Comparison of ENCODE assay signal across 8 cellular contexts in the genomic region with DNA sequence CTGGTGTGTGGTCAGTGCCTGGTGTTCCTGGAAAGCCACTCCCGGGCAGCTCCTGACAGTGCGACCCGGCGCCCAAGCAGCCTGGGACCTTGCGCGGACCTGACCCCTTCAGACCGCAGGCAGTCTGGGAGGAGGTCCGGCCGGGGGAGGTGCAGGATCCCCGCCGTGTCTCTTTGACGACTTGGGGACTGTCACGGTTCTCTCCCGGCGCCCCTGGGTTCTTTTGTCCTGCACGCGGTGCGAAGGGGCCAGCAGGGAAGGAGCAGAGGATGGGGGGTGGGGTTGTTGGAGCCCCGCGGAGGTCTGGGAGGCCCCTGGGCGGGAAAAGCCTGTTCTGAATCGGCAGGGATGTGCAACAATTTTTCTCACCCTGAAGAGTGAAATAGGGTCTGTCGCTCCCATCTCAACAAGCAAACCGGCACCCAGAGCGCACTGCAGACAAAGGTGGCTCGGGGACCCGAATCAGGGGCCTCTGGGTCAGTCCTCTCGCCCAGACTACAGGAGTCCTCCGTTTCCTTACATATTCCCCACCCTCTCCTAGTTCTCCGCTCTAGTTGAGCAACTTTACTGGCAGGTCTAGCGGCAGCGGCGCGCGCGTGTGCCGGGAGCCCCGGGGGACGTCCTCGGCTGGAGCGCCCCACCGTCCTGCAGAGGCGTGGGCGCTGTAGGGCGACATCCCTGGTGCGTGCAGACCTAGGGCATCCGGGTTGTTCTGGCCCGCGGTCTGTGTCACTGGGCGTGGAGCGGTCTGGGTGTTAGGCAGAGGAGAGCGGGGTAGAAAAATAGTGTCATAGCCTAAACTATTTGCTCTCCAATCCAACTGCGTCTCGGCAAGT. TPM values are rescaled to one million over a fixed set of nuclear protein-coding genes. Genes with fewer than 3 reads are reported as not detected.
DNase-seq lines count a peak whose midpoint lies in the region; TF ChIP-seq lines count a peak whose summit lies in the region.

No MANE protein-coding gene starts in this region.

- H3K4me3 ChIP-seq in iPS-18c (ENCODE audit: insufficient read depth, low read depth, low read length) (peak overlapping the region; percentile 83), skeletal muscle tissue (ENCODE audit: low read length in 3 of 3) (peak overlapping the region; percentile 69 to 78 (median 71))

- no peak for TF ChIP-seq CTCF in HFFc6 (IDR thresholded peaks at IDR 0.05)

- H3K4me3 Mint-ChIP-seq in HFFc6 = peak overlapping the region; percentile 93

- no peaks in the 10 kb centered on the region for H3K36me3 ChIP-seq in skeletal muscle tissue (ENCODE audit: control insufficient read depth in 3 of 3, insufficient read depth in 3 of 3, low read length in 3 of 3)

- peaks cover 54% of the 10 kb centered on the region for H3K4me1 Mint-ChIP-seq in HFFc6 (ENCODE audit: low read depth)

- no peaks in the 10 kb centered on the region for H3K9me3 ChIP-seq in iPS-18c (ENCODE audit: control insufficient read depth, insufficient read depth, low read length)
- H3K9me3 ChIP-seq in skeletal muscle tissue (ENCODE audit: control insufficient read depth in 3 of 3, low read length in 3 of 3) = no peaks in the 10 kb centered on the region

- peak overlapping the region; percentile 75 for H3K27ac ChIP-seq in skeletal muscle tissue (ENCODE audit: low read depth, low read length)

- no peaks in the 10 kb centered on the region for H3K36me3 Mint-ChIP-seq in HFFc6 (ENCODE audit: low read depth)

- H3K27me3 ChIP-seq in skeletal muscle tissue (ENCODE audit: control insufficient read depth in 3 of 3, insufficient read depth in 3 of 3, low read length in 3 of 3) = peaks cover 47 to 56% (median 52%) of the 10 kb centered on the region in 3 donors

- peak overlapping the region; percentile 96 for H3K27ac Mint-ChIP-seq in HFFc6

- no peaks in the 10 kb centered on the region for H3K9me3 Mint-ChIP-seq in HFFc6

- peak; percentile 66 for DNase-seq in activated CD8-positive, alpha-beta memory T cell treated with anti-CD3 and anti-CD28 coated beads for 24 hours
- DNase-seq in activated CD8-positive, alpha-beta memory T cell treated with anti-CD3 and anti-CD28 coated beads, Interleukin-2, amount 50 U/mL, for 4 hours = no peak
- DNase-seq in HFFc6 (peak; percentile 58), NCI-H2227 (lab: John Stamatoyannopoulos, UW; ENCODE audit: unreplicated experiment) (peak; percentile 56), astrocyte of the hippocampus (ENCODE audit: low read depth, low spot score) (peak; percentile 63), LoVo (ENCODE audit: low spot score) (no peak)

- peak overlapping the region; percentile 48 to 62 (median 60) for H3K9ac ChIP-seq in skeletal muscle tissue (ENCODE audit: low read depth in 1 of 3, low read length in 3 of 3)

- peaks cover 23% of the 10 kb centered on the region for H3K27me3 Mint-ChIP-seq in HFFc6 (ENCODE audit: insufficient read depth)

- peaks cover 27 to 33% (median 28%) of the 10 kb centered on the region in 3 donors for H3K4me1 ChIP-seq in skeletal muscle tissue (ENCODE audit: control insufficient read depth in 3 of 3, insufficient read depth in 3 of 3, low read length in 3 of 3)

RNA-seq across cellular contexts. Expression of gene VCAN, which starts 1.2 kb away (rescaled TPM):
- total RNA-seq in HFFc6 (2021; fragmentation: NEBNext Ultra II Directional; extraction: Animal tissue kit (Norgen Biotek cat#: 25700)) = 10 to 100 TPM; 18.8 to 25.5 (median 22.5) TPM
- 254 TPM for total RNA-seq in skeletal muscle tissue

Comparison
In these comparisons a context has a peak if more than half of its experiments do, and no peak if none do; other contexts are left out.
1. DNase-seq: peak in activated CD8-positive, alpha-beta memory T cell treated with anti-CD3 and anti-CD28 coated beads for 24 hours (single experiment), HFFc6 (single experiment), NCI-H2227 (single experiment) and astrocyte of the hippocampus (single experiment); none in activated CD8-positive, alpha-beta memory T cell treated with anti-CD3 and anti-CD28 coated beads, Interleukin-2, amount 50 U/mL, for 4 hours (single experiment) and LoVo (single experiment).